ENCODE assay signal across 1 cellular context in genomic region chr14:103905861-103906456, GRCh38.
TF ChIP-seq lines count a peak whose summit lies in the region.

No MANE protein-coding gene starts in this region.

TF ChIP-seq in GM12878, 131 proteins besides CTCF, POLR2A, EP300 and RAD21:
- TF ChIP-seq LARP7 (IDR thresholded peaks at IDR 0.05): no peak
- TF ChIP-seq POU2F2 (IDR thresholded peaks at IDR 0.05; ENCODE audit: borderline replicate concordance, low read depth, low read length): no peak
- TF ChIP-seq ZNF207 (IDR thresholded peaks at IDR 0.05; ENCODE audit: borderline replicate concordance): no peak
- no peak for TF ChIP-seq IRF5 (IDR thresholded peaks at IDR 0.05; ENCODE audit: borderline replicate concordance)
- no peak for TF ChIP-seq NR2F1 (conservative IDR thresholded peaks at IDR 0.05)
- TF ChIP-seq FOXM1 (IDR thresholded peaks at IDR 0.05; ENCODE audit: low read depth, low read length): no peak
- no peak for TF ChIP-seq E2F4 (IDR thresholded peaks at IDR 0.05; ENCODE audit: low read depth, low read length)
- no peak for TF ChIP-seq HCFC1 (IDR thresholded peaks at IDR 0.05; ENCODE audit: low read length)
- no peak for TF ChIP-seq MTA2 (IDR thresholded peaks at IDR 0.05; ENCODE audit: low read depth)
- no peak for TF ChIP-seq CBFB (IDR thresholded peaks at IDR 0.05; ENCODE audit: low read depth)
- no peak for TF ChIP-seq SMARCA5 (IDR thresholded peaks at IDR 0.05)
